ENCODE assay signal across 11 cellular contexts in genomic region chr2:174591740-174592139, GRCh38. TPM values are rescaled to one million over a fixed set of nuclear protein-coding genes. Genes with fewer than 3 reads are reported as not detected.
A peak's percentile ranks its signal among the peaks of the same experiment; 100 is the strongest.
DNase-seq lines count a peak whose midpoint lies in the region; ATAC-seq and TF ChIP-seq lines count a peak whose summit lies in the region.
"Had no signal": no experiment of that assay in that cellular context is flagged by ENCODE, and none has a peak within 500 bp of the region (broad histone marks: within the 10 kb centered on the region; RNA-seq: fewer than 3 reads in every experiment).

No MANE protein-coding gene starts in this region.

- H2AFZ ChIP-seq in DND-41 (ENCODE audit: low read depth, low read length), result no peak overlapping the region
- H2AFZ ChIP-seq: GM23338 had no signal

- POLR2A ChIA-PET in activated naive CD8-positive, alpha-beta T cell treated with anti-CD3 and anti-CD28 coated beads, Interleukin-2, amount 10 ng/mL, durations not matched to agents 7 days and 5 days (lab: Charles Lee), result interaction anchor here (0.5 to 10.5 kb wide), 6 partner anchors 9 to 129 kb away, joined by 3 to 214 read pairs (median 6); no protein-coding TSS in a partner anchor

- H3K27ac ChIP-seq in DND-41 (ENCODE audit: low read length), result peak overlapping the region; percentile 97
- peak overlapping the region; percentile 98 for H3K27ac ChIP-seq in KOPT-K1 (ENCODE audit: low read depth, low read length, poor library complexity, severe bottlenecking)
- H3K27ac ChIP-seq: psoas muscle had no signal

- peak overlapping the region; percentile 85 for H3K27ac Mint-ChIP-seq in activated naive CD8-positive, alpha-beta T cell treated with anti-CD3 and anti-CD28 coated beads, Interleukin-2, amount 10 ng/mL, durations not matched to agents 7 days and 5 days
- H3K27ac Mint-ChIP-seq in osteocyte (ENCODE audit: unreplicated experiment), result peak overlapping the region; percentile 52
- H3K27ac Mint-ChIP-seq: GM23338 had no signal

- no peak overlapping the region for H3K9ac ChIP-seq in DND-41 (ENCODE audit: low read depth, low read length)

- DNase-seq in DND-41, result no peak
- no peak for DNase-seq in activated naive CD8-positive, alpha-beta T cell treated with anti-CD3 and anti-CD28 coated beads, Interleukin-2, amount 10 ng/mL, durations not matched to agents 7 days and 5 days
- no peak for DNase-seq in osteocyte (ENCODE audit: extremely low spot score, unreplicated experiment)
- no peak for DNase-seq in NCI-H2029 treated with DMSO at 0.1 percent for 48 hours (lab: John Stamatoyannopoulos, UW)
- no peak for DNase-seq in inferior parietal cortex (ENCODE audit: extremely low spot score)
- DNase-seq: cerebellar nuclear complex, psoas muscle had no signal

- peaks cover 92% of the 10 kb centered on the region for H3K79me2 ChIP-seq in DND-41 (ENCODE audit: insufficient read depth, low read length)

- no peak overlapping the region for H3K4me3 ChIP-seq in DND-41 (ENCODE audit: low read depth in 1 of 2, low read length in 2 of 2)
- H3K4me3 ChIP-seq: GM23338, psoas muscle had no signal

- peak overlapping the region; percentile 63 for H3K4me3 Mint-ChIP-seq in activated naive CD8-positive, alpha-beta T cell treated with anti-CD3 and anti-CD28 coated beads, Interleukin-2, amount 10 ng/mL, durations not matched to agents 7 days and 5 days
- no peak overlapping the region for H3K4me3 Mint-ChIP-seq in osteocyte (ENCODE audit: unreplicated experiment)
- H3K4me3 Mint-ChIP-seq: GM23338 had no signal

- H3K9me3 Mint-ChIP-seq in activated naive CD8-positive, alpha-beta T cell treated with anti-CD3 and anti-CD28 coated beads, Interleukin-2, amount 10 ng/mL, durations not matched to agents 7 days and 5 days, result no peaks in the 10 kb centered on the region
- H3K9me3 Mint-ChIP-seq in osteocyte (ENCODE audit: unreplicated experiment), result no peaks in the 10 kb centered on the region
- H3K9me3 Mint-ChIP-seq: GM23338 had no signal

- no peaks in the 10 kb centered on the region for H3K27me3 ChIP-seq in DND-41 (ENCODE audit: insufficient read depth, low read length, poor library complexity)

- no peak overlapping the region for H3K4me2 ChIP-seq in DND-41 (ENCODE audit: insufficient read depth, low read length)
- H3K4me2 ChIP-seq: GM23338 had no signal

- H4K20me1 ChIP-seq in DND-41 (ENCODE audit: insufficient read depth, low read length), result no peaks in the 10 kb centered on the region

- peaks cover 61% of the 10 kb centered on the region for H3K36me3 Mint-ChIP-seq in activated naive CD8-positive, alpha-beta T cell treated with anti-CD3 and anti-CD28 coated beads, Interleukin-2, amount 10 ng/mL, durations not matched to agents 7 days and 5 days
- H3K36me3 Mint-ChIP-seq in osteocyte (ENCODE audit: unreplicated experiment), result no peaks in the 10 kb centered on the region

- peaks cover 67% of the 10 kb centered on the region for H3K4me1 Mint-ChIP-seq in activated naive CD8-positive, alpha-beta T cell treated with anti-CD3 and anti-CD28 coated beads, Interleukin-2, amount 10 ng/mL, durations not matched to agents 7 days and 5 days
- H3K4me1 Mint-ChIP-seq in osteocyte (ENCODE audit: unreplicated experiment), result peaks cover 53% of the 10 kb centered on the region

- no peak for TF ChIP-seq CTCF in DND-41 (IDR thresholded peaks at IDR 0.05; ENCODE audit: borderline replicate concordance, extremely low read depth, low read length, poor library complexity, severe bottlenecking)
- no peak for TF ChIP-seq CTCF in osteocyte (IDR thresholded peaks at IDR 0.05)

- ATAC-seq in DND-41 (ENCODE audit: insufficient read depth, low read depth) (no peak), GM18867 (IDR thresholded peaks at IDR 0.05; ENCODE audit: unreplicated experiment) (no peak), HG03432 (IDR thresholded peaks at IDR 0.05; ENCODE audit: unreplicated experiment) (no peak)
- ATAC-seq in activated naive CD8-positive, alpha-beta T cell treated with anti-CD3 and anti-CD28 coated beads, Interleukin-2, amount 10 ng/mL, durations not matched to agents 7 days and 5 days (ENCODE audit: low read depth), result no peak
- ATAC-seq: GM23338, psoas muscle had no signal

- no peaks in the 10 kb centered on the region for H3K27me3 Mint-ChIP-seq in activated naive CD8-positive, alpha-beta T cell treated with anti-CD3 and anti-CD28 coated beads, Interleukin-2, amount 10 ng/mL, durations not matched to agents 7 days and 5 days
- no peaks in the 10 kb centered on the region for H3K27me3 Mint-ChIP-seq in osteocyte (ENCODE audit: unreplicated experiment)

- no peaks in the 10 kb centered on the region for H3K9me3 ChIP-seq in DND-41 (ENCODE audit: insufficient read depth, low read length, severe bottlenecking)
- H3K9me3 ChIP-seq in KOPT-K1 (ENCODE audit: insufficient read depth, low read length, poor library complexity, severe bottlenecking), result no peaks in the 10 kb centered on the region
- H3K9me3 ChIP-seq: psoas muscle had no signal

- peaks cover 70% of the 10 kb centered on the region for H3K4me1 ChIP-seq in DND-41 (ENCODE audit: insufficient read depth, low read length)
- H3K4me1 ChIP-seq: psoas muscle had no signal

- peaks cover 39% of the 10 kb centered on the region for H3K36me3 ChIP-seq in DND-41 (ENCODE audit: insufficient read depth, low read length)
- H3K36me3 ChIP-seq in KOPT-K1 (ENCODE audit: insufficient read depth, low read length), result peaks cover 27% of the 10 kb centered on the region

RNA-seq across cellular contexts. Expression of gene WIPF1, which starts 5.9 kb away (rescaled TPM):
- 100 to 1,000 TPM; 446 to 480 TPM for total RNA-seq in activated naive CD8-positive, alpha-beta T cell treated with anti-CD3 and anti-CD28 coated beads, Interleukin-2, amount 10 ng/mL, durations not matched to agents 7 days and 5 days
- 57.7 and 60.1 TPM in 2 replicates for total RNA-seq in osteocyte
